ENCODE assay signal across 15 cellular contexts in genomic region chr5:172356047-172356446, GRCh38.
DNase-seq lines count a peak whose midpoint lies in the region; ATAC-seq and TF ChIP-seq lines count a peak whose summit lies in the region.
"Had no signal": no experiment of that assay in that cellular context is flagged by ENCODE, and none has a peak within 500 bp of the region (broad histone marks: within the 10 kb centered on the region; RNA-seq: fewer than 3 reads in every experiment).

No MANE protein-coding gene starts in this region.

- H3K27ac ChIP-seq in HEK293 (ENCODE audit: extremely low read depth, low read depth, low read length) (no peak overlapping the region), Panc1 (ENCODE audit: low read length) (peak overlapping the region; percentile 72), body of pancreas (peak overlapping the region; percentile 2 to 95 (median 89)), endodermal cell (ENCODE audit: low read depth, low read length) (no peak overlapping the region)
- H3K27ac ChIP-seq: A549 had no signal

- H3K9ac ChIP-seq in endodermal cell (ENCODE audit: extremely low read depth, low read length, poor library complexity, severe bottlenecking): no peak overlapping the region

- no peaks in the 10 kb centered on the region for H3K27me3 Mint-ChIP-seq in progenitor cell of endocrine pancreas
- H3K27me3 Mint-ChIP-seq in activated naive CD8-positive, alpha-beta T cell treated with anti-CD3 and anti-CD28 coated beads, Interleukin-2, amount 50 U/mL, for 24 hours: no peaks in the 10 kb centered on the region
- H3K27me3 Mint-ChIP-seq in endodermal cell (ENCODE audit: insufficient read depth): no peaks in the 10 kb centered on the region
- peaks cover 4 to 9% of the 10 kb centered on the region in 2 donors for H3K27me3 Mint-ChIP-seq in stimulated activated naive B cell treated with anti-CD40 and anti-IgM and Interleukin-4, amounts not matched to agents 10 μg/mL and 1 μg/mL and 100 μg/mL, for 72 hours

- CTCF ChIA-PET in HEK293 (lab: Yijun Ruan, JAX) (no interaction called here), Panc1 (lab: Charles Lee) (interaction anchor here (0.6 kb wide), 1 partner anchor 97 kb away, joined by 4 read pairs; no protein-coding TSS in a partner anchor)

- H3K4me3 Mint-ChIP-seq in progenitor cell of endocrine pancreas (ENCODE audit: low read depth): no peak overlapping the region
- H3K4me3 Mint-ChIP-seq in activated naive CD8-positive, alpha-beta T cell treated with anti-CD3 and anti-CD28 coated beads, Interleukin-2, amount 50 U/mL, for 24 hours: no peak overlapping the region
- no peak overlapping the region for H3K4me3 Mint-ChIP-seq in endodermal cell
- no peak overlapping the region for H3K4me3 Mint-ChIP-seq in stimulated activated naive B cell treated with anti-CD40 and anti-IgM and Interleukin-4, amounts not matched to agents 10 μg/mL and 1 μg/mL and 100 μg/mL, for 72 hours
- H3K4me3 Mint-ChIP-seq: CD4-positive, CD25-positive, alpha-beta regulatory T cell; H9; IgD-negative memory B cell had no signal

- H3K9me3 Mint-ChIP-seq in progenitor cell of endocrine pancreas (ENCODE audit: low read depth) (no peaks in the 10 kb centered on the region), endodermal cell (no peaks in the 10 kb centered on the region)
- no peaks in the 10 kb centered on the region for H3K9me3 Mint-ChIP-seq in activated naive CD8-positive, alpha-beta T cell treated with anti-CD3 and anti-CD28 coated beads, Interleukin-2, amount 50 U/mL, for 24 hours
- H3K9me3 Mint-ChIP-seq in stimulated activated naive B cell treated with anti-CD40 and anti-IgM and Interleukin-4, amounts not matched to agents 10 μg/mL and 1 μg/mL and 100 μg/mL, for 72 hours: no peaks in the 10 kb centered on the region
- H3K9me3 Mint-ChIP-seq: CD4-positive, CD25-positive, alpha-beta regulatory T cell; H9 had no signal

- POLR2A ChIA-PET in HEK293 (lab: Yijun Ruan, JAX) (interaction anchor here (0.7 kb wide), 1 partner anchor 95 kb away, joined by 4 read pairs; no protein-coding TSS in a partner anchor), Panc1 (lab: Charles Lee) (no interaction called here)

- no peak for TF ChIP-seq POLR2A in body of pancreas (IDR thresholded peaks at IDR 0.05)

- H3K4me1 Mint-ChIP-seq in progenitor cell of endocrine pancreas (ENCODE audit: low read depth): peaks cover 38% of the 10 kb centered on the region
- no peaks in the 10 kb centered on the region for H3K4me1 Mint-ChIP-seq in activated naive CD8-positive, alpha-beta T cell treated with anti-CD3 and anti-CD28 coated beads, Interleukin-2, amount 50 U/mL, for 24 hours
- no peaks in the 10 kb centered on the region for H3K4me1 Mint-ChIP-seq in endodermal cell
- no peaks in the 10 kb centered on the region for H3K4me1 Mint-ChIP-seq in stimulated activated naive B cell treated with anti-CD40 and anti-IgM and Interleukin-4, amounts not matched to agents 10 μg/mL and 1 μg/mL and 100 μg/mL, for 72 hours
- H3K4me1 Mint-ChIP-seq: IgD-negative memory B cell had no signal

- H3K27ac Mint-ChIP-seq in progenitor cell of endocrine pancreas (peak overlapping the region; percentile 93), endodermal cell (no peak overlapping the region)
- H3K27ac Mint-ChIP-seq in activated naive CD8-positive, alpha-beta T cell treated with anti-CD3 and anti-CD28 coated beads, Interleukin-2, amount 50 U/mL, for 24 hours: no peak overlapping the region
- H3K27ac Mint-ChIP-seq in stimulated activated naive B cell treated with anti-CD40 and anti-IgM and Interleukin-4, amounts not matched to agents 10 μg/mL and 1 μg/mL and 100 μg/mL, for 72 hours: no peak overlapping the region
- H3K27ac Mint-ChIP-seq: CD4-positive, CD25-positive, alpha-beta regulatory T cell; IgD-negative memory B cell had no signal

- intact Hi-C loops in Panc1 (cut with micrococcal nuclease; ENCODE audit: unreplicated experiment): no loop called here
- intact Hi-C loops in body of pancreas (cut with DNase I): no loop called here

- no peak for DNase-seq in Panc1 (ENCODE audit: low read depth, low spot score)
- DNase-seq in body of pancreas: no peak
- DNase-seq in progenitor cell of endocrine pancreas (ENCODE audit: low spot score, unreplicated experiment): no peak
- no peak for DNase-seq in activated naive CD8-positive, alpha-beta T cell treated with anti-CD3 and anti-CD28 coated beads, Interleukin-2, amount 50 U/mL, for 24 hours
- no peak for DNase-seq in endodermal cell
- no peak for DNase-seq in stimulated activated naive B cell treated with anti-CD40 and anti-IgM and Interleukin-4, amounts not matched to agents 10 μg/mL and 1 μg/mL and 100 μg/mL, for 72 hours
- DNase-seq: BE2C; CD4-positive, CD25-positive, alpha-beta regulatory T cell; DMS 273 treated with DMSO at 0.1 percent for 48 hours; GOT3; H9 had no signal

- TF ChIP-seq CTCF in HEK293 (tag by site-specific recombination; IDR thresholded peaks at IDR 0.05): no peak
- no peak for TF ChIP-seq CTCF in Panc1 (IDR thresholded peaks at IDR 0.05)
- TF ChIP-seq CTCF in body of pancreas (IDR thresholded peaks at IDR 0.05): no peak
- no peak for TF ChIP-seq CTCF in progenitor cell of endocrine pancreas (IDR thresholded peaks at IDR 0.05; ENCODE audit: unreplicated experiment)
- no peak for TF ChIP-seq CTCF in endodermal cell (conservative IDR thresholded peaks at IDR 0.05)

- H3K4me3 ChIP-seq in HEK293 (ENCODE audit: low read depth, low read length): no peak overlapping the region
- no peak overlapping the region for H3K4me3 ChIP-seq in Panc1 (ENCODE audit: low read depth in 2 of 2, low read length in 2 of 2)
- no peak overlapping the region for H3K4me3 ChIP-seq in body of pancreas
- no peak overlapping the region for H3K4me3 ChIP-seq in endodermal cell (ENCODE audit: low read length)
- H3K4me3 ChIP-seq: A549 had no signal

- 57 to 62% methylated on average over 4 of the region's 4 CpGs for WGBS in body of pancreas, 2 donors
- 83 to 96% methylated on average over 1 to 4 of the region's 4 CpGs for WGBS in endodermal cell (ENCODE audit: insufficient coverage in 1 of 2, insufficient read length in 1 of 2), 2 experiments

- no peaks in the 10 kb centered on the region for H3K9me3 ChIP-seq in HEK293 (ENCODE audit: control insufficient read depth, insufficient read depth, low read depth, low read length)
- H3K9me3 ChIP-seq in Panc1 (ENCODE audit: control insufficient read depth, insufficient read depth, low read depth, low read length): no peaks in the 10 kb centered on the region
- H3K9me3 ChIP-seq in body of pancreas: no peaks in the 10 kb centered on the region
- H3K9me3 ChIP-seq in endodermal cell (ENCODE audit: control insufficient read depth, low read length): no peaks in the 10 kb centered on the region
- H3K9me3 ChIP-seq: A549, BE2C had no signal

- H3K27me3 ChIP-seq in Panc1 (ENCODE audit: control insufficient read depth, insufficient read depth, low read length) (no peaks in the 10 kb centered on the region), body of pancreas (no peaks in the 10 kb centered on the region), endodermal cell (ENCODE audit: control insufficient read depth, insufficient read depth, low read length, poor library complexity, severe bottlenecking) (no peaks in the 10 kb centered on the region)
- H3K27me3 ChIP-seq: BE2C had no signal

- H3K36me3 Mint-ChIP-seq in progenitor cell of endocrine pancreas (ENCODE audit: insufficient read depth): peaks cover 45% of the 10 kb centered on the region
- H3K36me3 Mint-ChIP-seq in activated naive CD8-positive, alpha-beta T cell treated with anti-CD3 and anti-CD28 coated beads, Interleukin-2, amount 50 U/mL, for 24 hours (ENCODE audit: low read depth): no peaks in the 10 kb centered on the region
- H3K36me3 Mint-ChIP-seq in endodermal cell (ENCODE audit: low read depth): peaks cover 77% of the 10 kb centered on the region
- H3K36me3 Mint-ChIP-seq in stimulated activated naive B cell treated with anti-CD40 and anti-IgM and Interleukin-4, amounts not matched to agents 10 μg/mL and 1 μg/mL and 100 μg/mL, for 72 hours: no peaks in the 10 kb centered on the region
- H3K36me3 Mint-ChIP-seq: CD4-positive, CD25-positive, alpha-beta regulatory T cell had no signal

- in situ Hi-C loops in Panc1 (cut with HindIII; ENCODE audit: low pct_unique_long_range_greater_than_20kb, low sequenced_read_pairs): no loop called here

- peaks cover 0 to 28% of the 10 kb centered on the region in 2 experiments; a peak in 1 of 3 replicates for H3K36me3 ChIP-seq in HEK293 (ENCODE audit: control insufficient read depth in 2 of 2, insufficient read depth in 1 of 2, low read length in 2 of 2)
- H3K36me3 ChIP-seq in Panc1 (ENCODE audit: control insufficient read depth, insufficient read depth, low read length): 0 out of 2 replicates have a peak, but pooled peaks cover 5% of the 10 kb centered on the region
- no peaks in the 10 kb centered on the region for H3K36me3 ChIP-seq in body of pancreas (replicated peaks in 1 of 2; ENCODE audit: insufficient read depth in 1 of 2, low read depth in 2 of 2)
- peaks cover 86% of the 10 kb centered on the region for H3K36me3 ChIP-seq in endodermal cell (ENCODE audit: control insufficient read depth, insufficient read depth, low read length)
- H3K36me3 ChIP-seq: BE2C had no signal

- ATAC-seq in Panc1 (no peak), body of pancreas (no peak), GM19395 (IDR thresholded peaks at IDR 0.05; ENCODE audit: unreplicated experiment) (no peak)
- no peak for ATAC-seq in activated naive CD8-positive, alpha-beta T cell treated with anti-CD3 and anti-CD28 coated beads, Interleukin-2, amount 50 U/mL, for 24 hours
- no peak for ATAC-seq in stimulated activated naive B cell treated with anti-CD40 and anti-IgM and Interleukin-4, amounts not matched to agents 10 μg/mL and 1 μg/mL and 100 μg/mL, for 72 hours (replicated peaks)
- ATAC-seq: A549 had no signal

- TSS peak; percentile 46 for BruUV-seq in Panc1 (replicated peaks; lab: Mats Ljungman, UMichigan)

- H3K4me1 ChIP-seq in HEK293 (ENCODE audit: control insufficient read depth, insufficient read depth, low read length) (peaks cover 7% of the 10 kb centered on the region; the same call in 1 of the 2 replicates), Panc1 (ENCODE audit: control insufficient read depth, insufficient read depth, low read length) (peaks cover 60% of the 10 kb centered on the region), body of pancreas (peaks cover 55% of the 10 kb centered on the region), endodermal cell (ENCODE audit: control insufficient read depth, insufficient read depth, low read length) (no peaks in the 10 kb centered on the region)

TF ChIP-seq in HEK293, 187 proteins besides CTCF, POLR2A, EP300 and RAD21 (continues in another document):
- TF ChIP-seq EGR2 (tag by site-specific recombination; IDR thresholded peaks at IDR 0.05; ENCODE audit: low read depth): peak; percentile 21; the same call in 1 of the 2 replicates
- TF ChIP-seq ZNF48 (tag by site-specific recombination; IDR thresholded peaks at IDR 0.05): no peak
- peak; percentile 44 for TF ChIP-seq ZFHX2 (tag by site-specific recombination; conservative IDR thresholded peaks at IDR 0.05)

Comparison
In these comparisons a context has a peak if more than half of its experiments do, and no peak if none do; other contexts are left out.
1. H3K27ac ChIP-seq: peak in Panc1 (single experiment) and body of pancreas (4 of 4); none in HEK293 (single experiment) and endodermal cell (single experiment).